In genomic region chr16:88446061-88446460, GRCh38 we compare ENCODE assay signal across 26 cellular contexts.
"Had no signal": no experiment of that assay in that cellular context is flagged by ENCODE, and none has a peak within 500 bp of the region (broad histone marks: within the 10 kb centered on the region; RNA-seq: fewer than 3 reads in every experiment).

No MANE protein-coding gene starts in this region.

- H3K27me3 ChIP-seq: colonic mucosa, gastrocnemius medialis had no signal

- DNase-seq: colonic mucosa; cortex of kidney; dermis blood vessel endothelial cell; dorsolateral prefrontal cortex; effector CD4-positive, alpha-beta T cell; effector CD8-positive, alpha-beta T cell; effector memory CD4-positive, alpha-beta T cell; effector memory CD8-positive, alpha-beta T cell; endodermal cell; esophagus squamous epithelium; foreskin fibroblast; foreskin keratinocyte; foreskin melanocyte; gastrocnemius medialis; glutamatergic neuron; heart left ventricle had no signal

- H3K4me1 Mint-ChIP-seq: endodermal cell had no signal

- H3K4me3 ChIP-seq: colonic mucosa, coronary artery, dorsolateral prefrontal cortex, esophagus muscularis mucosa, esophagus squamous epithelium, gastrocnemius medialis, gastroesophageal sphincter, heart left ventricle had no signal

- H3K27ac Mint-ChIP-seq: dendritic cell treated with granulocyte-macrophage colony-stimulating factor and Interleukin-4, amounts not matched to agents 40 ng/mL and 50 ng/mL, for 4 days; endodermal cell had no signal

- ATAC-seq: effector memory CD8-positive, alpha-beta T cell; esophagus mucosa; foreskin keratinocyte; gastrocnemius medialis; gastroesophageal sphincter; heart left ventricle had no signal

- FAIRE-seq: colon, endometrium, endothelial cell of umbilical vein, frontal cortex had no signal

- H3K36me3 ChIP-seq: colonic mucosa, esophagus muscularis mucosa, esophagus squamous epithelium, gastrocnemius medialis, gastroesophageal sphincter, heart left ventricle had no signal

- H3K9me3 Mint-ChIP-seq: dendritic cell treated with granulocyte-macrophage colony-stimulating factor and Interleukin-4, amounts not matched to agents 40 ng/mL and 50 ng/mL, for 4 days; effector memory CD8-positive, alpha-beta T cell; endodermal cell had no signal

- H3K4me3 Mint-ChIP-seq: dendritic cell treated with granulocyte-macrophage colony-stimulating factor and Interleukin-4, amounts not matched to agents 40 ng/mL and 50 ng/mL, for 4 days; effector memory CD8-positive, alpha-beta T cell; endodermal cell had no signal

- H3K9me3 ChIP-seq: colonic mucosa, esophagus muscularis mucosa, esophagus squamous epithelium, gastrocnemius medialis, gastroesophageal sphincter, heart left ventricle had no signal

- H3K27ac ChIP-seq: colonic mucosa, coronary artery, dorsolateral prefrontal cortex, epithelial cell of prostate, esophagus muscularis mucosa, esophagus squamous epithelium, foreskin keratinocyte, gastrocnemius medialis, gastroesophageal sphincter, heart left ventricle had no signal

- H3K4me1 ChIP-seq: colonic mucosa, foreskin keratinocyte, gastrocnemius medialis had no signal
